In genomic region chr4:119626943-119627266, GRCh38 we compare ENCODE assay signal across 8 cellular contexts.
DNase-seq lines count a peak whose midpoint lies in the region; ATAC-seq and TF ChIP-seq lines count a peak whose summit lies in the region.

No MANE protein-coding gene starts in this region.

- peaks cover 20% of the 10 kb centered on the region for H3K27me3 Mint-ChIP-seq in activated T-cell treated with anti-CD3 and anti-CD28 coated beads, Interleukin-2, amount 50 U/mL, for 24 hours
- peaks cover 11% of the 10 kb centered on the region for H3K27me3 Mint-ChIP-seq in stimulated activated memory B cell treated with anti-CD40 and anti-IgM and Interleukin-4, amounts not matched to agents 10 μg/mL and 1 μg/mL and 100 μg/mL, for 72 hours

- no peaks in the 10 kb centered on the region for H3K9me3 ChIP-seq in iPS-15b (ENCODE audit: control insufficient read depth, insufficient read depth, low read length)

- H3K4me3 ChIP-seq in iPS-15b (ENCODE audit: low read depth, low read length), result peak overlapping the region; percentile 92

- peaks cover 5% of the 10 kb centered on the region for H3K27me3 ChIP-seq in iPS-15b (ENCODE audit: control insufficient read depth, insufficient read depth, low read length)

- POLR2A ChIA-PET in RWPE1 (lab: Yijun Ruan, JAX; ENCODE audit: low non-redundant PET), result no interaction called here

- no peak overlapping the region for H3K9ac ChIP-seq in iPS-15b (ENCODE audit: low read depth, low read length)

- no peaks in the 10 kb centered on the region for H3K36me3 ChIP-seq in iPS-15b (ENCODE audit: control insufficient read depth, insufficient read depth, low read length)

- peak overlapping the region; percentile 72 for H3K4me3 Mint-ChIP-seq in activated T-cell treated with anti-CD3 and anti-CD28 coated beads, Interleukin-2, amount 50 U/mL, for 24 hours
- H3K4me3 Mint-ChIP-seq in stimulated activated memory B cell treated with anti-CD40 and anti-IgM and Interleukin-4, amounts not matched to agents 10 μg/mL and 1 μg/mL and 100 μg/mL, for 72 hours, result peak overlapping the region; percentile 77

- no peaks in the 10 kb centered on the region for H3K36me3 Mint-ChIP-seq in activated T-cell treated with anti-CD3 and anti-CD28 coated beads, Interleukin-2, amount 50 U/mL, for 24 hours (ENCODE audit: low read depth)
- no peaks in the 10 kb centered on the region for H3K36me3 Mint-ChIP-seq in stimulated activated memory B cell treated with anti-CD40 and anti-IgM and Interleukin-4, amounts not matched to agents 10 μg/mL and 1 μg/mL and 100 μg/mL, for 72 hours

- peaks cover 22% of the 10 kb centered on the region for H3K4me1 Mint-ChIP-seq in activated T-cell treated with anti-CD3 and anti-CD28 coated beads, Interleukin-2, amount 50 U/mL, for 24 hours (ENCODE audit: low read depth)
- H3K4me1 Mint-ChIP-seq in stimulated activated memory B cell treated with anti-CD40 and anti-IgM and Interleukin-4, amounts not matched to agents 10 μg/mL and 1 μg/mL and 100 μg/mL, for 72 hours, result peaks cover 29% of the 10 kb centered on the region

- no peak for TF ChIP-seq CTCF in RWPE1 (conservative IDR thresholded peaks at IDR 0.05; ENCODE audit: low read depth)

- peaks cover 7% of the 10 kb centered on the region for H3K4me1 ChIP-seq in iPS-15b (ENCODE audit: control insufficient read depth, insufficient read depth, low read length)

- CTCF ChIA-PET in RWPE1 (lab: Yijun Ruan, JAX), result interaction anchor here (0.6 to 1.5 kb wide), 5 partner anchors 10 to 308 kb away, joined by 3 to 5 read pairs (median 4); no protein-coding TSS in a partner anchor

- DNase-seq in NCI-H510A treated with DMSO at 0.1 percent for 48 hours (lab: John Stamatoyannopoulos, UW), result peak; percentile 6
- no peak for DNase-seq in NCI-H510A (lab: John Stamatoyannopoulos, UW)
- DNase-seq in activated T-cell treated with anti-CD3 and anti-CD28 coated beads, Interleukin-2, amount 50 U/mL, for 24 hours, result no peak
- no peak for DNase-seq in inferior parietal cortex (ENCODE audit: extremely low spot score)
- DNase-seq in hippocampal formation (lab: John Stamatoyannopoulos, UW), result no peak
- no peak for DNase-seq in RWPE1 (ENCODE audit: low spot score)

- no peak for ATAC-seq in stimulated activated memory B cell treated with anti-CD40 and anti-IgM and Interleukin-4, amounts not matched to agents 10 μg/mL and 1 μg/mL and 100 μg/mL, for 72 hours

- no peaks in the 10 kb centered on the region for H3K9me3 Mint-ChIP-seq in activated T-cell treated with anti-CD3 and anti-CD28 coated beads, Interleukin-2, amount 50 U/mL, for 24 hours
- H3K9me3 Mint-ChIP-seq in stimulated activated memory B cell treated with anti-CD40 and anti-IgM and Interleukin-4, amounts not matched to agents 10 μg/mL and 1 μg/mL and 100 μg/mL, for 72 hours, result no peaks in the 10 kb centered on the region

- H3K27ac ChIP-seq in RWPE1, result no peak overlapping the region

- H3K27ac Mint-ChIP-seq in activated T-cell treated with anti-CD3 and anti-CD28 coated beads, Interleukin-2, amount 50 U/mL, for 24 hours, result no peak overlapping the region
- H3K27ac Mint-ChIP-seq in stimulated activated memory B cell treated with anti-CD40 and anti-IgM and Interleukin-4, amounts not matched to agents 10 μg/mL and 1 μg/mL and 100 μg/mL, for 72 hours, result peak overlapping the region; percentile 24
